In genomic region chr1:29875557-29876028, GRCh38 we compare ENCODE assay signal across 1 cellular context.
TF ChIP-seq lines count a peak whose summit lies in the region.

No MANE protein-coding gene starts in this region.

TF ChIP-seq in GM23338, 12 proteins besides CTCF, POLR2A, EP300 and RAD21 (continued from another document):
- TF ChIP-seq ZNF462 (CRISPR knock-in tag; IDR thresholded peaks at IDR 0.05) (no peak), NANOG (IDR thresholded peaks at IDR 0.05; ENCODE audit: borderline replicate concordance) (no peak)
TF ChIP-seq in GM23338: peak in this region for 0.
